In genomic region chr4:148283665-148284064, GRCh38 we compare ENCODE assay signal across 14 cellular contexts.
DNase-seq lines count a peak whose midpoint lies in the region; ATAC-seq and TF ChIP-seq lines count a peak whose summit lies in the region.
"Had no signal": no experiment of that assay in that cellular context is flagged by ENCODE, and none has a peak within 500 bp of the region (broad histone marks: within the 10 kb centered on the region; RNA-seq: fewer than 3 reads in every experiment).

No MANE protein-coding gene starts in this region.

- H3K36me3 ChIP-seq in gastroesophageal sphincter: no peaks in the 10 kb centered on the region
- no peaks in the 10 kb centered on the region for H3K36me3 ChIP-seq in skeletal muscle tissue (ENCODE audit: control insufficient read depth in 3 of 3, insufficient read depth in 3 of 3, low read length in 3 of 3)
- H3K36me3 ChIP-seq: BE2C, HAP-1 had no signal

- TF ChIP-seq CTCF in gastroesophageal sphincter (IDR thresholded peaks at IDR 0.05) (no peak), neural crest cell (conservative IDR thresholded peaks at IDR 0.05) (no peak)

- H3K36me3 Mint-ChIP-seq in T-helper 17 cell (ENCODE audit: low read depth) (peaks cover 2% of the 10 kb centered on the region), neural crest cell (ENCODE audit: low read depth) (no peaks in the 10 kb centered on the region)
- H3K36me3 Mint-ChIP-seq: CD4-positive, alpha-beta memory T cell had no signal

- H3K27ac Mint-ChIP-seq in T-helper 17 cell (peak overlapping the region; percentile 49), neural crest cell (ENCODE audit: unreplicated experiment) (peak overlapping the region; percentile 2)
- H3K27ac Mint-ChIP-seq: CD4-positive, alpha-beta memory T cell had no signal

- ATAC-seq in T-helper 17 cell (no peak), gastroesophageal sphincter (peak; percentile 43), GM19328 (IDR thresholded peaks at IDR 0.05; ENCODE audit: unreplicated experiment) (no peak)

- peaks cover 0 to 44% (median 0%) of the 10 kb centered on the region in 3 donors for H3K4me1 ChIP-seq in gastroesophageal sphincter
- peaks cover 12 to 23% (median 21%) of the 10 kb centered on the region in 3 donors for H3K4me1 ChIP-seq in skeletal muscle tissue (ENCODE audit: control insufficient read depth in 3 of 3, insufficient read depth in 3 of 3, low read length in 3 of 3)
- H3K4me1 ChIP-seq: HAP-1 had no signal

- H3K4me3 ChIP-seq in gastroesophageal sphincter (no peak overlapping the region), skeletal muscle tissue (ENCODE audit: low read length in 3 of 3) (no peak overlapping the region)
- H3K4me3 ChIP-seq: HAP-1 had no signal

- H3K9ac ChIP-seq in skeletal muscle tissue (ENCODE audit: low read depth in 1 of 3, low read length in 3 of 3): no peak overlapping the region

- H3K9me3 ChIP-seq in T-helper 17 cell (ENCODE audit: control insufficient read depth, low read length, poor library complexity, severe bottlenecking) (no peaks in the 10 kb centered on the region), gastroesophageal sphincter (no peaks in the 10 kb centered on the region), skeletal muscle tissue (ENCODE audit: control insufficient read depth in 3 of 3, low read length in 3 of 3) (no peaks in the 10 kb centered on the region)
- H3K9me3 ChIP-seq: BE2C, HAP-1 had no signal

- DNase-seq in T-helper 17 cell (no peak), neural crest cell (ENCODE audit: low read depth, low spot score) (no peak), superior temporal gyrus (ENCODE audit: extremely low spot score) (no peak)
- no peak for DNase-seq in activated naive CD4-positive, alpha-beta T cell (lab: John Stamatoyannopoulos, UW)
- DNase-seq: BE2C; CD4-positive, alpha-beta memory T cell; DMS153; DMS79 treated with DMSO at 0.1 percent for 48 hours; EL had no signal

- H3K27me3 ChIP-seq in gastroesophageal sphincter: no peaks in the 10 kb centered on the region
- H3K27me3 ChIP-seq in skeletal muscle tissue (ENCODE audit: control insufficient read depth in 3 of 3, insufficient read depth in 3 of 3, low read length in 3 of 3): no peaks in the 10 kb centered on the region
- H3K27me3 ChIP-seq: BE2C had no signal

- WGBS in gastroesophageal sphincter (ENCODE audit: low coverage in 1 of 2), 2 donors: 68 to 80% methylated on average over 2 to 3 of the region's 4 CpGs

- no peak for TF ChIP-seq EP300 in gastroesophageal sphincter (IDR thresholded peaks at IDR 0.05)

- H3K27ac ChIP-seq in gastroesophageal sphincter (no peak overlapping the region), skeletal muscle tissue (ENCODE audit: low read depth, low read length) (peak overlapping the region; percentile 12)
- H3K27ac ChIP-seq: C4-2B had no signal

- no peak for TF ChIP-seq POLR2A in gastroesophageal sphincter (IDR thresholded peaks at IDR 0.05)

- H3K27me3 Mint-ChIP-seq in T-helper 17 cell (no peaks in the 10 kb centered on the region), neural crest cell (ENCODE audit: low read depth) (no peaks in the 10 kb centered on the region)
- H3K27me3 Mint-ChIP-seq: CD4-positive, alpha-beta memory T cell had no signal

- H3K4me1 Mint-ChIP-seq in T-helper 17 cell (peaks cover 21% of the 10 kb centered on the region), neural crest cell (no peaks in the 10 kb centered on the region)

- no peaks in the 10 kb centered on the region for H3K9me3 Mint-ChIP-seq in neural crest cell

- no peak overlapping the region for H3K4me3 Mint-ChIP-seq in T-helper 17 cell
- no peak overlapping the region for H3K4me3 Mint-ChIP-seq in neural crest cell
- H3K4me3 Mint-ChIP-seq: CD4-positive, alpha-beta memory T cell had no signal
